ENCODE assay signal across 8 cellular contexts in genomic region chr2:130181880-130182682, GRCh38. TPM values are rescaled to one million over a fixed set of nuclear protein-coding genes. Genes with fewer than 3 reads are reported as not detected.
A peak's percentile ranks its signal among the peaks of the same experiment; 100 is the strongest.
DNase-seq lines count a peak whose midpoint lies in the region; TF ChIP-seq lines count a peak whose summit lies in the region.
"Not testable (repeated sequence)": the region's sequence is repeated elsewhere in the genome, so short reads cannot be mapped to it uniquely, and the experiment has no call there.

Gene MZT2B (plus strand): TSS chr2:130182262. CDS start chr2:130182283, 21 bp downstream.

- H3K9me3 ChIP-seq in HAP-1; stomach smooth muscle (ENCODE audit: control insufficient read depth in 2 of 2, low read length in 2 of 2): not testable (repeated sequence)

- H3K27me3 ChIP-seq in HAP-1 (ENCODE audit: low read depth); stomach smooth muscle (ENCODE audit: control insufficient read depth in 1 of 2, insufficient read depth in 2 of 2, low read length in 2 of 2): not testable (repeated sequence)

- H3K36me3 Mint-ChIP-seq in neural crest cell (ENCODE audit: low read depth) = not testable (repeated sequence)

- H3K4me3 Mint-ChIP-seq in neural crest cell = peak within 1 kb of the TSS; percentile 94

- H3K4me1 ChIP-seq in HAP-1 = not testable (repeated sequence)
- H3K4me1 ChIP-seq in stomach smooth muscle (ENCODE audit: control insufficient read depth, insufficient read depth, low read length) = peaks cover 18% of the 10 kb centered on the region

- H3K9me3 Mint-ChIP-seq in neural crest cell = not testable (repeated sequence)

- H3K4me1 Mint-ChIP-seq in neural crest cell = peaks cover 19% of the 10 kb centered on the region

- peak; percentile 62 for TF ChIP-seq CTCF in fibroblast of villous mesenchyme (IDR thresholded peaks at IDR 0.05; ENCODE audit: insufficient read depth, low read depth, low read length)
- TF ChIP-seq CTCF in neural crest cell (conservative IDR thresholded peaks at IDR 0.05) = peak; percentile 81

- H3K4me3 ChIP-seq in HAP-1 (peak within 1 kb of the TSS; percentile 94), fibroblast of villous mesenchyme (ENCODE audit: low read depth, low read length) (peak within 1 kb of the TSS; percentile 93), stomach smooth muscle (ENCODE audit: low read length in 2 of 2) (peak within 1 kb of the TSS; percentile 91 to 98)

- peak within 1 kb of the TSS; percentile 80 to 92 for H3K9ac ChIP-seq in stomach smooth muscle (ENCODE audit: low read length in 2 of 2)

- peak within 1 kb of the TSS; percentile 95 for H3K27ac Mint-ChIP-seq in neural crest cell (ENCODE audit: unreplicated experiment)

- H3K36me3 ChIP-seq in HAP-1 (replicated peaks); stomach smooth muscle (ENCODE audit: control insufficient read depth in 2 of 2, insufficient read depth in 2 of 2, low read length in 2 of 2): not testable (repeated sequence)

- peak; percentile 57 for DNase-seq in GF-D8 (lab: John Stamatoyannopoulos, UW)
- peak; percentile 73 to 91 for DNase-seq in HAP-1 (ENCODE audit: low spot score in 2 of 2)
- peak; percentile 79 for DNase-seq in M059J (ENCODE audit: low read depth)
- DNase-seq in SHP77 (lab: John Stamatoyannopoulos, UW) = peak; percentile 72 to 74
- peak; percentile 97 for DNase-seq in activated effector memory CD4-positive, alpha-beta T cell treated with anti-CD3 and anti-CD28 coated beads, Interleukin-2, amount 50 U/mL, for 16 hours
- peak; percentile 79 for DNase-seq in fibroblast of villous mesenchyme (ENCODE audit: low read depth)
- peak; percentile 87 for DNase-seq in neural crest cell (ENCODE audit: low read depth, low spot score)

- H3K27me3 Mint-ChIP-seq in neural crest cell (ENCODE audit: low read depth) = not testable (repeated sequence)

- H3K27ac ChIP-seq in stomach smooth muscle (ENCODE audit: low read length) = peak within 1 kb of the TSS; percentile 70

- in situ Hi-C loops in HAP-1 (cut with MboI; ENCODE audit: low sequenced_read_pairs) = loop anchor here (5.0 to 25.0 kb wide), 2 partner anchors 150 to 905 kb away; partner anchors contain the start of gene FAM168B

RNA-seq across cellular contexts. Expression of gene MZT2B, which starts in this region (rescaled TPM):
- total RNA-seq in M059J (2014; rRNA removed; shearing (Covaris generic)) = 87.0 and 111 TPM in 2 replicates
- total RNA-seq in fibroblast of villous mesenchyme (141 and 246 TPM in 2 replicates), neural crest cell (240 and 242 TPM in 2 replicates)

Comparison
In these comparisons a context has a peak if more than half of its experiments do, and no peak if none do; other contexts are left out.
1. Peak in every context shown above with its lines: DNase-seq, H3K4me3 ChIP-seq and H3K27ac ChIP-seq.